Comparison of ENCODE assay signal across 9 cellular contexts in genomic region chr2:26347286-26347865, GRCh38. TPM values are rescaled to one million over a fixed set of nuclear protein-coding genes. Genes with fewer than 3 reads are reported as not detected.
A peak's percentile ranks its signal among the peaks of the same experiment; 100 is the strongest.
DNase-seq lines count a peak whose midpoint lies in the region; ATAC-seq and TF ChIP-seq lines count a peak whose summit lies in the region.
"Had no signal": no experiment of that assay in that cellular context is flagged by ENCODE, and none has a peak within 500 bp of the region (broad histone marks: within the 10 kb centered on the region; RNA-seq: fewer than 3 reads in every experiment).

No MANE protein-coding gene starts in this region.

- ATAC-seq in activated naive CD4-positive, alpha-beta T cell treated with anti-CD3 and anti-CD28 coated beads, Interleukin-2, amount 50 U/mL, for 72 hours: no peak
- ATAC-seq in aorta (ENCODE audit: low FRiP score): no peak
- no peak for ATAC-seq in HG03439 (IDR thresholded peaks at IDR 0.05; ENCODE audit: unreplicated experiment)

- H3K4me1 Mint-ChIP-seq in activated CD4-positive, alpha-beta T cell treated with anti-CD3 and anti-CD28 coated beads, Interleukin-2, amount 10 ng/mL, durations not matched to agents 7 days and 5 days: peaks cover 46% of the 10 kb centered on the region

- peaks cover 2% of the 10 kb centered on the region for H3K9me3 ChIP-seq in iPS-18c (ENCODE audit: control insufficient read depth, insufficient read depth, low read length)
- H3K9me3 ChIP-seq in suprapubic skin: no peaks in the 10 kb centered on the region
- no peaks in the 10 kb centered on the region for H3K9me3 ChIP-seq in aorta (ENCODE audit: control insufficient read depth, low read length)

- no peaks in the 10 kb centered on the region for H3K27me3 ChIP-seq in suprapubic skin
- H3K27me3 ChIP-seq in aorta (ENCODE audit: control insufficient read depth in 1 of 2, insufficient read depth in 2 of 2, low read length in 1 of 2): no peaks in the 10 kb centered on the region

- WGBS in suprapubic skin: 20% methylated on average over 5 of the region's 5 CpGs
- WGBS in aorta, 2 donors: 28 to 30% methylated on average over 5 of the region's 5 CpGs

- H3K4me3 Mint-ChIP-seq in activated CD4-positive, alpha-beta T cell treated with anti-CD3 and anti-CD28 coated beads, Interleukin-2, amount 10 ng/mL, durations not matched to agents 7 days and 5 days: peak overlapping the region; percentile 95

- H3K36me3 ChIP-seq in suprapubic skin: no peaks in the 10 kb centered on the region
- H3K36me3 ChIP-seq in aorta (ENCODE audit: control insufficient read depth in 1 of 2, insufficient read depth in 2 of 2, low read length in 1 of 2): no peaks in the 10 kb centered on the region

- peak overlapping the region; percentile 89 for H3K27ac ChIP-seq in suprapubic skin
- no peak overlapping the region for H3K27ac ChIP-seq in aorta (ENCODE audit: low read depth in 1 of 2, low read length in 2 of 2)

- H3K27me3 Mint-ChIP-seq in activated CD4-positive, alpha-beta T cell treated with anti-CD3 and anti-CD28 coated beads, Interleukin-2, amount 10 ng/mL, durations not matched to agents 7 days and 5 days: no peaks in the 10 kb centered on the region

- TF ChIP-seq EP300 in suprapubic skin (IDR thresholded peaks at IDR 0.05): no peak

- CTCF ChIA-PET in activated CD4-positive, alpha-beta T cell treated with anti-CD3 and anti-CD28 coated beads, Interleukin-2, amount 10 ng/mL, durations not matched to agents 7 days and 5 days (lab: Charles Lee): interaction anchor here (0.6 to 1.1 kb wide), 4 partner anchors 10 to 321 kb away, joined by 3 to 4 read pairs (median 4); no protein-coding TSS in a partner anchor

- peaks cover 34% of the 10 kb centered on the region for H3K4me1 ChIP-seq in suprapubic skin
- no peaks in the 10 kb centered on the region for H3K4me1 ChIP-seq in aorta (ENCODE audit: control insufficient read depth in 1 of 2, insufficient read depth in 2 of 2, low read length in 2 of 2)

- no peak for TF ChIP-seq POLR2A in suprapubic skin (IDR thresholded peaks at IDR 0.05)

- POLR2A ChIA-PET in activated CD4-positive, alpha-beta T cell treated with anti-CD3 and anti-CD28 coated beads, Interleukin-2, amount 10 ng/mL, durations not matched to agents 7 days and 5 days (lab: Charles Lee): interaction anchor here (0.6 to 0.8 kb wide), 2 partner anchors 67 to 163 kb away, joined by 3 read pairs; no protein-coding TSS in a partner anchor

- H3K4me3 ChIP-seq in iPS-18c (ENCODE audit: insufficient read depth, low read depth, low read length) (peak overlapping the region; percentile 98), suprapubic skin (peak overlapping the region; percentile 83), aorta (ENCODE audit: low read length in 2 of 2) (peak overlapping the region in 1 of 2 donors; percentile 79)

- DNase-seq in activated CD4-positive, alpha-beta T cell treated with anti-CD3 and anti-CD28 coated beads, Interleukin-2, amount 10 ng/mL, durations not matched to agents 7 days and 5 days: no peak
- DNase-seq in activated CD4-positive, alpha-beta T cell treated with anti-CD3 and anti-CD28 coated beads for 4 hours: no peak
- no peak for DNase-seq in activated naive CD4-positive, alpha-beta T cell treated with anti-CD3 and anti-CD28 coated beads, Interleukin-2, amount 50 U/mL, for 72 hours (ENCODE audit: low spot score in 2 of 2)
- DNase-seq in suprapubic skin (ENCODE audit: low spot score in 2 of 2) (no peak), aorta (no peak), NCI-H146 treated with DMSO at 0.1 percent for 48 hours (lab: John Stamatoyannopoulos, UW; ENCODE audit: unreplicated experiment) (no peak)

- intact Hi-C loops in aorta (cut with DNase I): no loop called here

- no peaks in the 10 kb centered on the region for H3K9me3 Mint-ChIP-seq in activated CD4-positive, alpha-beta T cell treated with anti-CD3 and anti-CD28 coated beads, Interleukin-2, amount 10 ng/mL, durations not matched to agents 7 days and 5 days
- H3K9me3 Mint-ChIP-seq in activated naive CD4-positive, alpha-beta T cell treated with anti-CD3 and anti-CD28 coated beads, Interleukin-2, amount 50 U/mL, for 72 hours: no peaks in the 10 kb centered on the region

- peak overlapping the region; percentile 97 for H3K27ac Mint-ChIP-seq in activated CD4-positive, alpha-beta T cell treated with anti-CD3 and anti-CD28 coated beads, Interleukin-2, amount 10 ng/mL, durations not matched to agents 7 days and 5 days
- peak overlapping the region; percentile 97 to 99 for H3K27ac Mint-ChIP-seq in activated naive CD4-positive, alpha-beta T cell treated with anti-CD3 and anti-CD28 coated beads, Interleukin-2, amount 50 U/mL, for 72 hours

- peaks cover 16% of the 10 kb centered on the region for H3K36me3 Mint-ChIP-seq in activated CD4-positive, alpha-beta T cell treated with anti-CD3 and anti-CD28 coated beads, Interleukin-2, amount 10 ng/mL, durations not matched to agents 7 days and 5 days (ENCODE audit: low read depth)
- peaks cover 18 to 30% of the 10 kb centered on the region in 2 donors for H3K36me3 Mint-ChIP-seq in activated naive CD4-positive, alpha-beta T cell treated with anti-CD3 and anti-CD28 coated beads, Interleukin-2, amount 50 U/mL, for 72 hours

- TF ChIP-seq CTCF in suprapubic skin (IDR thresholded peaks at IDR 0.05): no peak

RNA-seq across cellular contexts. Expression of gene ADGRF3, which starts 0.8 kb away (rescaled TPM):
- 1 to 10 TPM; 6.5 to 7.4 TPM for total RNA-seq in activated CD4-positive, alpha-beta T cell treated with anti-CD3 and anti-CD28 coated beads, Interleukin-2, amount 10 ng/mL, durations not matched to agents 7 days and 5 days
- total RNA-seq in activated naive CD4-positive, alpha-beta T cell treated with anti-CD3 and anti-CD28 coated beads, Interleukin-2, amount 50 U/mL, for 72 hours: 1 to 10 TPM in 1 of 2 donors, under 1 TPM in 1; 0.57 to 7.5 TPM
- total RNA-seq in suprapubic skin (under 1 TPM in 3 of 4 donors, not detected in 1; 0.19 to 0.48 (median 0.21) TPM), aorta (under 1 TPM in 1 of 2 donors, not detected in 1; 0.13 TPM)
- under 1 TPM in 1 of 2 donors, not detected in 1; 0.08 TPM for polyA plus RNA-seq in aorta

RNA-seq across cellular contexts. Expression of gene SELENOI, which starts 1.4 kb away (rescaled TPM):
- total RNA-seq in activated CD4-positive, alpha-beta T cell treated with anti-CD3 and anti-CD28 coated beads, Interleukin-2, amount 10 ng/mL, durations not matched to agents 7 days and 5 days: 10 to 100 TPM; 26.9 to 29.7 TPM
- 10 to 100 TPM; 24.4 to 45.0 TPM for total RNA-seq in activated naive CD4-positive, alpha-beta T cell treated with anti-CD3 and anti-CD28 coated beads, Interleukin-2, amount 50 U/mL, for 72 hours
- 10 to 100 TPM; 23.1 to 41.9 (median 39.4) TPM for total RNA-seq in suprapubic skin
- 10 to 100 TPM; 12.3 to 15.8 TPM for total RNA-seq in aorta
- 1 to 10 TPM; 1.4 to 2.8 TPM for polyA plus RNA-seq in aorta

RNA-seq across cellular contexts. Expression of gene DRC1, which starts 54.3 kb away (rescaled TPM):
- total RNA-seq in activated CD4-positive, alpha-beta T cell treated with anti-CD3 and anti-CD28 coated beads, Interleukin-2, amount 10 ng/mL, durations not matched to agents 7 days and 5 days: not detected
- total RNA-seq in activated naive CD4-positive, alpha-beta T cell treated with anti-CD3 and anti-CD28 coated beads, Interleukin-2, amount 50 U/mL, for 72 hours: not detected
- under 1 TPM in 1 of 4 donors, not detected in 3; 0.26 TPM for total RNA-seq in suprapubic skin
- total RNA-seq in aorta: under 1 TPM in 1 of 2 donors, not detected in 1; 0.51 TPM
- polyA plus RNA-seq in aorta: not detected
- total RNA-seq: T-helper 1 cell treated with Interleukin-12 subunit alpha and Interleukin-12 subunit beta and Interleukin-4 antibody, amounts not matched to agents 30 ng/mL and 1 ng/mL, for 36 hours had no signal
